In genomic region chr7:43625977-43626376, GRCh38 we compare ENCODE assay signal across 11 cellular contexts. TPM values are rescaled to one million over a fixed set of nuclear protein-coding genes. Genes with fewer than 3 reads are reported as not detected.
DNase-seq lines count a peak whose midpoint lies in the region; ATAC-seq, FAIRE-seq and TF ChIP-seq lines count a peak whose summit lies in the region.
"Had no signal": no experiment of that assay in that cellular context is flagged by ENCODE, and none has a peak within 500 bp of the region (broad histone marks: within the 10 kb centered on the region; RNA-seq: fewer than 3 reads in every experiment).

No MANE protein-coding gene starts in this region.

- no peaks in the 10 kb centered on the region for H3K27me3 Mint-ChIP-seq in T-helper 1 cell treated with Interleukin-12 subunit alpha and Interleukin-12 subunit beta and Interleukin-4 antibody, amounts not matched to agents 30 μg/mL and 1 μg/mL, for 36 hours (ENCODE audit: low read depth)
- no peaks in the 10 kb centered on the region for H3K27me3 Mint-ChIP-seq in activated naive CD8-positive, alpha-beta T cell treated with anti-CD3 and anti-CD28 coated beads, Interleukin-2, amount 10 ng/mL, durations not matched to agents 7 days and 5 days
- no peaks in the 10 kb centered on the region for H3K27me3 Mint-ChIP-seq in progenitor cell of endocrine pancreas

- H3K36me3 Mint-ChIP-seq in T-helper 1 cell treated with Interleukin-12 subunit alpha and Interleukin-12 subunit beta and Interleukin-4 antibody, amounts not matched to agents 30 μg/mL and 1 μg/mL, for 36 hours (ENCODE audit: low read depth) = peaks cover 70% of the 10 kb centered on the region
- peaks cover 61% of the 10 kb centered on the region for H3K36me3 Mint-ChIP-seq in activated naive CD8-positive, alpha-beta T cell treated with anti-CD3 and anti-CD28 coated beads, Interleukin-2, amount 10 ng/mL, durations not matched to agents 7 days and 5 days
- H3K36me3 Mint-ChIP-seq in progenitor cell of endocrine pancreas (ENCODE audit: insufficient read depth) = peaks cover 21% of the 10 kb centered on the region

- no peaks in the 10 kb centered on the region for H3K36me3 ChIP-seq in ovary

- 88 to 92% (median 91%) methylated on average over 4 of the region's 4 CpGs for WGBS in ovary, 3 donors

- H3K4me3 Mint-ChIP-seq in T-helper 1 cell treated with Interleukin-12 subunit alpha and Interleukin-12 subunit beta and Interleukin-4 antibody, amounts not matched to agents 30 μg/mL and 1 μg/mL, for 36 hours = no peak overlapping the region
- peak overlapping the region; percentile 18 for H3K4me3 Mint-ChIP-seq in activated naive CD8-positive, alpha-beta T cell treated with anti-CD3 and anti-CD28 coated beads, Interleukin-2, amount 10 ng/mL, durations not matched to agents 7 days and 5 days
- no peak overlapping the region for H3K4me3 Mint-ChIP-seq in progenitor cell of endocrine pancreas (ENCODE audit: low read depth)

- TF ChIP-seq EP300 in ovary (IDR thresholded peaks at IDR 0.05) = no peak

- H3K9me3 Mint-ChIP-seq in T-helper 1 cell treated with Interleukin-12 subunit alpha and Interleukin-12 subunit beta and Interleukin-4 antibody, amounts not matched to agents 30 μg/mL and 1 μg/mL, for 36 hours = no peaks in the 10 kb centered on the region
- H3K9me3 Mint-ChIP-seq in activated naive CD8-positive, alpha-beta T cell treated with anti-CD3 and anti-CD28 coated beads, Interleukin-2, amount 10 ng/mL, durations not matched to agents 7 days and 5 days = no peaks in the 10 kb centered on the region
- no peaks in the 10 kb centered on the region for H3K9me3 Mint-ChIP-seq in progenitor cell of endocrine pancreas (ENCODE audit: low read depth)

- H3K4me1 Mint-ChIP-seq in T-helper 1 cell treated with Interleukin-12 subunit alpha and Interleukin-12 subunit beta and Interleukin-4 antibody, amounts not matched to agents 30 μg/mL and 1 μg/mL, for 36 hours (ENCODE audit: low read depth) = peaks cover 67% of the 10 kb centered on the region
- H3K4me1 Mint-ChIP-seq in activated naive CD8-positive, alpha-beta T cell treated with anti-CD3 and anti-CD28 coated beads, Interleukin-2, amount 10 ng/mL, durations not matched to agents 7 days and 5 days = peaks cover 67% of the 10 kb centered on the region
- peaks cover 11% of the 10 kb centered on the region for H3K4me1 Mint-ChIP-seq in progenitor cell of endocrine pancreas (ENCODE audit: low read depth)

- peak; percentile 13 for FAIRE-seq in HTR-8/SVneo (lab: Jason Lieb, UNC)

- H3K9me3 ChIP-seq in ovary = no peaks in the 10 kb centered on the region

- H3K4me3 ChIP-seq in ovary = no peak overlapping the region

- POLR2A ChIA-PET in activated naive CD8-positive, alpha-beta T cell treated with anti-CD3 and anti-CD28 coated beads, Interleukin-2, amount 10 ng/mL, durations not matched to agents 7 days and 5 days (lab: Charles Lee) = interaction anchor here (0.6 to 1.3 kb wide), 5 partner anchors 19 to 43 kb away, joined by 3 to 7 read pairs (median 3); partner anchors contain the start of gene STK17A

- peaks cover 4% of the 10 kb centered on the region for H3K4me1 ChIP-seq in ovary (ENCODE audit: insufficient read depth)

- no peak for TF ChIP-seq POLR2A in ovary (IDR thresholded peaks at IDR 0.05)

- peak overlapping the region; percentile 31 for H3K27ac Mint-ChIP-seq in T-helper 1 cell treated with Interleukin-12 subunit alpha and Interleukin-12 subunit beta and Interleukin-4 antibody, amounts not matched to agents 30 μg/mL and 1 μg/mL, for 36 hours
- peak overlapping the region; percentile 64 for H3K27ac Mint-ChIP-seq in activated naive CD8-positive, alpha-beta T cell treated with anti-CD3 and anti-CD28 coated beads, Interleukin-2, amount 10 ng/mL, durations not matched to agents 7 days and 5 days
- H3K27ac Mint-ChIP-seq in progenitor cell of endocrine pancreas = peak overlapping the region; percentile 34

- intact Hi-C loops in ovary (cut with DNase I) = no loop called here

- ATAC-seq in activated naive CD8-positive, alpha-beta T cell treated with anti-CD3 and anti-CD28 coated beads, Interleukin-2, amount 10 ng/mL, durations not matched to agents 7 days and 5 days (ENCODE audit: low read depth) = no peak

- H3K27me3 ChIP-seq in ovary = no peaks in the 10 kb centered on the region

- H3K27ac ChIP-seq in ovary = no peak overlapping the region

- TF ChIP-seq CTCF in progenitor cell of endocrine pancreas (IDR thresholded peaks at IDR 0.05; ENCODE audit: unreplicated experiment) (no peak), ovary (IDR thresholded peaks at IDR 0.05) (no peak)

- DNase-seq in T-helper 1 cell (no peak), HTR-8/SVneo (ENCODE audit: insufficient read length, low spot score) (no peak), progenitor cell of endocrine pancreas (ENCODE audit: low spot score, unreplicated experiment) (no peak), medulla oblongata (ENCODE audit: extremely low spot score) (no peak), ovary (no peak), NOMO-1 treated with DMSO at 0.1 percent for 48 hours (lab: John Stamatoyannopoulos, UW; ENCODE audit: unreplicated experiment) (no peak)
- DNase-seq in activated naive CD8-positive, alpha-beta T cell treated with anti-CD3 and anti-CD28 coated beads, Interleukin-2, amount 10 ng/mL, durations not matched to agents 7 days and 5 days = no peak
- DNase-seq: 8988T, hippocampal formation, NCI-H146 had no signal

RNA-seq across cellular contexts. Expression of gene STK17A, which starts 43.1 kb away (rescaled TPM):
- 100 to 1,000 TPM; 106 TPM for total RNA-seq in activated naive CD8-positive, alpha-beta T cell treated with anti-CD3 and anti-CD28 coated beads, Interleukin-2, amount 10 ng/mL, durations not matched to agents 7 days and 5 days
- 23.0 and 23.9 TPM in 2 replicates for total RNA-seq in progenitor cell of endocrine pancreas
- 10 to 100 TPM in 6 of 7 donors, 1 to 10 TPM in 1; 9.9 to 19.9 (median 12.7) TPM for total RNA-seq in ovary
- polyA plus RNA-seq in ovary = 10 to 100 TPM; 11.1 to 14.9 TPM
